31 cellular contexts compared by ENCODE assay signal in genomic region chr1:45713711-45714110, GRCh38. TPM values are rescaled to one million over a fixed set of nuclear protein-coding genes. Genes with fewer than 3 reads are reported as not detected.
DNase-seq lines count a peak whose midpoint lies in the region; ATAC-seq, FAIRE-seq and TF ChIP-seq lines count a peak whose summit lies in the region.
"Had no signal": no experiment of that assay in that cellular context is flagged by ENCODE, and none has a peak within 500 bp of the region (broad histone marks: within the 10 kb centered on the region; RNA-seq: fewer than 3 reads in every experiment).

No MANE protein-coding gene starts in this region.

- in situ Hi-C loops in K562 (cut with MboI), result no loop called here

- H3K79me2 ChIP-seq in K562 (ENCODE audit: control insufficient read depth, insufficient read depth, low read length), result no peaks in the 10 kb centered on the region

- TF ChIP-seq RAD21 in K562 (CRISPR knock-in tag; conservative IDR thresholded peaks at IDR 0.05 in 1 of 2, IDR thresholded peaks at IDR 0.05 in 1 of 2), result no peak

- TF ChIP-seq EP300 in K562 (IDR thresholded peaks at IDR 0.05; ENCODE audit: low read length), result no peak

- no peak overlapping the region for H3K27ac Mint-ChIP-seq in glutamatergic neuron (ENCODE audit: unreplicated experiment)
- H3K27ac Mint-ChIP-seq: B cell; CD14-positive monocyte; CD4-positive, alpha-beta T cell; CD4-positive, CD25-positive, alpha-beta regulatory T cell; CD8-positive, alpha-beta T cell had no signal

- intact Hi-C loops in K562 (cut with micrococcal nuclease), result no loop called here

- H3K36me3 Mint-ChIP-seq in glutamatergic neuron (ENCODE audit: unreplicated experiment), result no peaks in the 10 kb centered on the region
- H3K36me3 Mint-ChIP-seq: CD14-positive monocyte had no signal

- no peaks in the 10 kb centered on the region for H3K4me1 ChIP-seq in K562 (replicated peaks in 1 of 2; ENCODE audit: control insufficient read depth in 2 of 2, insufficient read depth in 2 of 2, low read length in 2 of 2)
- H3K4me1 ChIP-seq: A549; BE2C; BLaER1; BLaER1 treated with 17β-estradiol and CSF1 and Interleukin-3, amounts not matched to agents 10 nM and 100 nM; Caco-2 had no signal

- FAIRE-seq in K562 (lab: Jason Lieb, UNC), result no peak
- FAIRE-seq: A204.1, A549, D721Med had no signal

- no peak overlapping the region for H3K9ac ChIP-seq in K562 (ENCODE audit: insufficient read depth in 1 of 2, low read depth in 2 of 2, low read length in 2 of 2)
- H3K9ac ChIP-seq: BLaER1; BLaER1 treated with 17β-estradiol and CSF1 and Interleukin-3, amounts not matched to agents 10 nM and 100 nM had no signal

- H3K36me3 ChIP-seq in K562 (ENCODE audit: control insufficient read depth, insufficient read depth, low read length), result 0 out of 3 replicates have a peak, but pooled peaks cover 3% of the 10 kb centered on the region
- H3K36me3 ChIP-seq: BE2C had no signal

- no peaks in the 10 kb centered on the region for H3K9me3 Mint-ChIP-seq in glutamatergic neuron (ENCODE audit: unreplicated experiment)
- H3K9me3 Mint-ChIP-seq: CD4-positive, alpha-beta memory T cell; CD4-positive, alpha-beta T cell; CD4-positive, CD25-positive, alpha-beta regulatory T cell; CD8-positive, alpha-beta memory T cell; CD8-positive, alpha-beta T cell had no signal

- no peak overlapping the region for H3K4me2 ChIP-seq in K562 (ENCODE audit: insufficient read depth, low read length)
- H3K4me2 ChIP-seq: A549; BLaER1; BLaER1 treated with 17β-estradiol and CSF1 and Interleukin-3, amounts not matched to agents 10 nM and 100 nM had no signal

- 50% methylated on average over 3 of the region's 3 CpGs for WGBS in K562 (ENCODE audit: insufficient coverage, low coverage, missing lambda C conversion rate)

- no peaks in the 10 kb centered on the region for H3K27me3 Mint-ChIP-seq in glutamatergic neuron (ENCODE audit: unreplicated experiment)
- H3K27me3 Mint-ChIP-seq: B cell; CD4-positive, alpha-beta memory T cell; CD4-positive, alpha-beta T cell; CD4-positive, CD25-positive, alpha-beta regulatory T cell; CD8-positive, alpha-beta memory T cell had no signal

- DNase-seq in K562 (ENCODE audit: extremely low read depth in 1 of 4, low spot score in 3 of 4) (no peak), glutamatergic neuron (no peak)
- DNase-seq: 8988T; ACHN; AML-193; BE2C; C1 segment of cervical spinal cord; Caco-2; Calu3; CD4-positive, alpha-beta memory T cell; CD4-positive, alpha-beta T cell; CD4-positive, CD25-positive, alpha-beta regulatory T cell; CD8-positive, alpha-beta memory T cell; CD8-positive, alpha-beta T cell; COR-L47; DMS 273 treated with DMSO at 0.1 percent for 48 hours; DMS153; DMS53; DMS79; DMS79 treated with DMSO at 0.1 percent for 48 hours; DND-41; EL had no signal

- H3K27me3 ChIP-seq in K562 (ENCODE audit: control insufficient read depth in 2 of 2, insufficient read depth in 2 of 2, low read length in 2 of 2), result no peaks in the 10 kb centered on the region
- H3K27me3 ChIP-seq: BE2C; BLaER1; BLaER1 treated with 17β-estradiol and CSF1 and Interleukin-3, amounts not matched to agents 10 nM and 100 nM had no signal

- H3K9me1 ChIP-seq in K562 (ENCODE audit: control insufficient read depth, insufficient read depth, low read length), result no peaks in the 10 kb centered on the region

- H3K4me3 ChIP-seq in K562, result no peak overlapping the region
- H3K4me3 ChIP-seq: A549; BLaER1; BLaER1 treated with 17β-estradiol and CSF1 and Interleukin-3, amounts not matched to agents 10 nM and 100 nM had no signal

- CTCF ChIA-PET in K562 (lab: Yijun Ruan, JAX; ENCODE audit: low intra/inter-chr PET ratio), result no interaction called here

- no peak overlapping the region for H3K27ac ChIP-seq in K562 (ENCODE audit: extremely low read depth, low read depth, low read length)
- H3K27ac ChIP-seq: 22Rv1; A549; BLaER1; BLaER1 treated with 17β-estradiol and CSF1 and Interleukin-3, amounts not matched to agents 10 nM and 100 nM; C4-2B had no signal

- H3K9me3 ChIP-seq in K562 (replicated peaks; ENCODE audit: control insufficient read depth, insufficient read depth, low read depth, low read length), result no peaks in the 10 kb centered on the region
- H3K9me3 ChIP-seq: A549, BE2C, Caco-2 had no signal

- H3K4me3 Mint-ChIP-seq in glutamatergic neuron (ENCODE audit: unreplicated experiment), result no peak overlapping the region
- H3K4me3 Mint-ChIP-seq: B cell; CD14-positive monocyte; CD4-positive, alpha-beta memory T cell; CD4-positive, alpha-beta T cell; CD4-positive, CD25-positive, alpha-beta regulatory T cell; CD8-positive, alpha-beta memory T cell; CD8-positive, alpha-beta T cell had no signal

- POLR2A ChIA-PET in K562 (lab: Yijun Ruan, JAX), result interaction anchor here (0.8 to 1.1 kb wide), 2 partner anchors 9 to 20 kb away, joined by 3 to 4 read pairs; no protein-coding TSS in a partner anchor

- TF ChIP-seq CTCF in K562 (IDR thresholded peaks at IDR 0.05 in 2 of 3, conservative IDR thresholded peaks at IDR 0.05 in 1 of 3; ENCODE audit: insufficient read depth in 2 of 3, low read depth in 1 of 3, low read length in 3 of 3) (no peak), glutamatergic neuron (IDR thresholded peaks at IDR 0.05; ENCODE audit: partially characterized antibody, unreplicated experiment) (no peak)

- H4K20me1 ChIP-seq in K562 (replicated peaks; ENCODE audit: control insufficient read depth, insufficient read depth, low read length), result no peaks in the 10 kb centered on the region
- H4K20me1 ChIP-seq: BLaER1; BLaER1 treated with 17β-estradiol and CSF1 and Interleukin-3, amounts not matched to agents 10 nM and 100 nM had no signal

- TF ChIP-seq POLR2A in K562 (conservative IDR thresholded peaks at IDR 0.05), result no peak

- no TSS peak for BruUV-seq in K562 (replicated peaks; lab: Mats Ljungman, UMichigan)

- H3K4me1 Mint-ChIP-seq in glutamatergic neuron (ENCODE audit: low read depth, unreplicated experiment), result peaks cover 4% of the 10 kb centered on the region
- H3K4me1 Mint-ChIP-seq: B cell; CD14-positive monocyte; CD4-positive, alpha-beta memory T cell; CD4-positive, CD25-positive, alpha-beta regulatory T cell; CD8-positive, alpha-beta memory T cell had no signal

- H2AFZ ChIP-seq in K562 (ENCODE audit: low read depth, low read length), result no peak overlapping the region

- no peak for ATAC-seq in K562
- ATAC-seq: A549; CD8-positive, alpha-beta T cell had no signal

RNA-seq across cellular contexts. Expression of gene TMEM69, which starts 25.7 kb away (rescaled TPM):
- total RNA-seq in K562 (2011; cell fraction: chromatin; rRNA removed; ENCODE audit: low replicate concordance), result 69.1 and 83.0 TPM in 2 replicates
- 69.2 and 76.9 TPM in 2 replicates for total RNA-seq in K562 (2011; cell fraction: nucleolus; rRNA removed)
- 117 and 160 TPM in 2 replicates for total RNA-seq in K562 (2011; cell fraction: nucleoplasm; rRNA removed)
- 47.3 and 73.2 TPM in 2 replicates for total RNA-seq in K562 (2014; rRNA removed)
- total RNA-seq in K562 (2014; rRNA removed; fragmentation: Illumina TruSeq; extraction: Trizol), result 103 and 117 TPM in 2 replicates
- total RNA-seq in K562 (2015; rRNA removed; fragmentation: Illumina TruSeq; extraction: Trizol), result 85.0 and 85.2 TPM in 2 replicates
- 66.5 and 68.6 TPM in 2 replicates for total RNA-seq in K562 (2021)
- polyA plus RNA-seq in K562 (2011; rRNA removed), result 248 and 266 TPM in 2 replicates
- polyA plus RNA-seq in K562 (2011; cell fraction: cytosol; rRNA removed), result 143 and 217 TPM in 2 replicates
- 68.9 and 105 TPM in 2 replicates for polyA plus RNA-seq in K562 (2011; cell fraction: nucleus; rRNA removed)
- polyA plus RNA-seq in K562 (2012), result 58.0 and 104 TPM in 2 replicates
- 129 and 149 TPM in 2 replicates for polyA plus RNA-seq in K562 (2014; fragmentation: Illumina TruSeq; extraction: Trizol)
- polyA plus RNA-seq in K562 (2014; fragmentation: Nextera tagmentation; extraction: Ambion mirVana), result 100 to 1,000 TPM; 136 to 143 TPM
- 82.0 and 130 TPM in 2 replicates for polyA plus RNA-seq in K562 (2014; rRNA removed)
- polyA minus RNA-seq in K562 (2011; rRNA and poly(A)+ RNA removed), result 147 and 159 TPM in 2 replicates
- 34.7 and 59.2 TPM in 2 replicates for polyA minus RNA-seq in K562 (2011; cell fraction: cytosol; rRNA and poly(A)+ RNA removed)
- 17.2 and 47.9 TPM in 2 replicates for polyA minus RNA-seq in K562 (2011; cell fraction: nucleus; rRNA and poly(A)+ RNA removed)
- 20.6 TPM for total RNA-seq in glutamatergic neuron (ENCODE audit: unreplicated experiment)

RNA-seq across cellular contexts. Expression of gene GPBP1L1, which starts 27.4 kb away (rescaled TPM):
- 283 and 462 TPM in 2 replicates for total RNA-seq in K562 (2011; cell fraction: chromatin; rRNA removed; ENCODE audit: low replicate concordance)
- total RNA-seq in K562 (2011; cell fraction: nucleolus; rRNA removed), result 159 and 187 TPM in 2 replicates
- 247 and 326 TPM in 2 replicates for total RNA-seq in K562 (2011; cell fraction: nucleoplasm; rRNA removed)
- total RNA-seq in K562 (2014; rRNA removed) (122 and 133 TPM in 2 replicates), K562 (2014; rRNA removed; fragmentation: Illumina TruSeq; extraction: Trizol) (216 and 236 TPM in 2 replicates), K562 (2015; rRNA removed; fragmentation: Illumina TruSeq; extraction: Trizol) (176 and 178 TPM in 2 replicates), K562 (2021) (138 and 149 TPM in 2 replicates), glutamatergic neuron (ENCODE audit: unreplicated experiment) (103 TPM)
- polyA plus RNA-seq in K562 (2011; rRNA removed) (128 and 138 TPM in 2 replicates), K562 (2014; fragmentation: Illumina TruSeq; extraction: Trizol) (165 and 174 TPM in 2 replicates), K562 (2014; fragmentation: Nextera tagmentation; extraction: Ambion mirVana) (100 to 1,000 TPM in 1 of 2 experiments, 10 to 100 TPM in 1; 86.0 to 128 TPM), K562 (2014; rRNA removed) (80.8 and 96.8 TPM in 2 replicates)
- 49.8 and 94.3 TPM in 2 replicates for polyA plus RNA-seq in K562 (2011; cell fraction: cytosol; rRNA removed)
- 173 and 219 TPM in 2 replicates for polyA plus RNA-seq in K562 (2011; cell fraction: nucleus; rRNA removed)
- 86.4 and 101 TPM in 2 replicates for polyA plus RNA-seq in K562 (2012)
- polyA minus RNA-seq in K562 (2011; rRNA and poly(A)+ RNA removed), result 244 and 278 TPM in 2 replicates
- polyA minus RNA-seq in K562 (2011; cell fraction: cytosol; rRNA and poly(A)+ RNA removed), result 68.6 and 88.3 TPM in 2 replicates
- 135 and 244 TPM in 2 replicates for polyA minus RNA-seq in K562 (2011; cell fraction: nucleus; rRNA and poly(A)+ RNA removed)

RNA-seq across cellular contexts. Expression of gene IPP, which starts 36.7 kb away (rescaled TPM):
- 11.4 and 25.7 TPM in 2 replicates for total RNA-seq in K562 (2011; cell fraction: chromatin; rRNA removed; ENCODE audit: low replicate concordance)
- total RNA-seq in K562 (2011; cell fraction: nucleolus; rRNA removed), result 5.3 and 7.0 TPM in 2 replicates
- total RNA-seq in K562 (2011; cell fraction: nucleoplasm; rRNA removed), result 13.2 and 17.9 TPM in 2 replicates
- total RNA-seq in K562 (2014; rRNA removed) (5.7 and 7.5 TPM in 2 replicates), K562 (2014; rRNA removed; fragmentation: Illumina TruSeq; extraction: Trizol) (9.7 and 13.6 TPM in 2 replicates), K562 (2015; rRNA removed; fragmentation: Illumina TruSeq; extraction: Trizol) (6.9 and 8.3 TPM in 2 replicates), K562 (2021) (11.8 and 15.1 TPM in 2 replicates), glutamatergic neuron (ENCODE audit: unreplicated experiment) (20.3 TPM)
- polyA plus RNA-seq in K562 (2011; rRNA removed) (8.6 and 14.7 TPM in 2 replicates), K562 (2014; fragmentation: Illumina TruSeq; extraction: Trizol) (7.2 and 7.5 TPM in 2 replicates), K562 (2014; fragmentation: Nextera tagmentation; extraction: Ambion mirVana) (10 to 100 TPM; 13.5 to 15.1 TPM), K562 (2014; rRNA removed) (5.6 and 6.9 TPM in 2 replicates)
- polyA plus RNA-seq in K562 (2011; cell fraction: cytosol; rRNA removed), result 1.9 and 4.5 TPM in 2 replicates
- polyA plus RNA-seq in K562 (2011; cell fraction: nucleus; rRNA removed), result 3.1 TPM in 2 replicates
- polyA plus RNA-seq in K562 (2012), result 8.1 and 11.6 TPM in 2 replicates
- polyA minus RNA-seq in K562 (2011; rRNA and poly(A)+ RNA removed), result 16.4 and 21.4 TPM in 2 replicates
- 2.8 and 6.7 TPM in 2 replicates for polyA minus RNA-seq in K562 (2011; cell fraction: cytosol; rRNA and poly(A)+ RNA removed)
- polyA minus RNA-seq in K562 (2011; cell fraction: nucleus; rRNA and poly(A)+ RNA removed), result 2.4 and 3.7 TPM in 2 replicates
